15 cellular contexts compared by ENCODE assay signal in genomic region chr15:55740981-55741591, GRCh38. TPM values are rescaled to one million over a fixed set of nuclear protein-coding genes. Genes with fewer than 3 reads are reported as not detected.
DNase-seq lines count a peak whose midpoint lies in the region; ATAC-seq and TF ChIP-seq lines count a peak whose summit lies in the region.
"Had no signal": no experiment of that assay in that cellular context is flagged by ENCODE, and none has a peak within 500 bp of the region (broad histone marks: within the 10 kb centered on the region; RNA-seq: fewer than 3 reads in every experiment).

No MANE protein-coding gene starts in this region.

- H3K4me3 Mint-ChIP-seq in T-helper 2 cell treated with Interferon-gamma antibody and Interleukin-4, amounts not matched to agents 5 μg/mL and 100 μg/mL, for 36 hours: no peak overlapping the region
- H3K4me3 Mint-ChIP-seq: dendritic cell treated with granulocyte-macrophage colony-stimulating factor and Interleukin-4, amounts not matched to agents 40 ng/mL and 50 ng/mL, for 4 days had no signal

- CTCF ChIA-PET in SK-N-SH (lab: Yijun Ruan, JAX): interaction anchor here (0.8 to 1.6 kb wide), 3 partner anchors 16 to 93 kb away, joined by 3 to 5 read pairs (median 3); no protein-coding TSS in a partner anchor

- H3K27ac ChIP-seq in SK-N-SH (ENCODE audit: low read depth in 2 of 2, low read length in 1 of 2): peak overlapping the region in 1 of 2 experiments; percentile 94; a peak in 1 of 4 replicates
- no peak overlapping the region for H3K27ac ChIP-seq in brain microvascular endothelial cell
- no peak overlapping the region for H3K27ac ChIP-seq in lung (ENCODE audit: low read depth in 1 of 2, low read length in 1 of 2)
- H3K27ac ChIP-seq in upper lobe of left lung: peak overlapping the region; percentile 43 to 88 (median 82)
- H3K27ac ChIP-seq: HL-60 had no signal

- in situ Hi-C loops in brain microvascular endothelial cell (cut with HindIII; ENCODE audit: low pct_ligation_motif_present, low sequenced_read_pairs): no loop called here

- 0 out of 2 replicates have a peak overlapping the region, but pooled peaks have one; percentile 95 for H2AFZ ChIP-seq in SK-N-SH (ENCODE audit: low read depth)

- TF ChIP-seq EP300 in SK-N-SH (IDR thresholded peaks at IDR 0.05; ENCODE audit: borderline replicate concordance in 1 of 2, low read depth in 1 of 2, low read length in 1 of 2): no peak
- TF ChIP-seq EP300 in upper lobe of left lung (IDR thresholded peaks at IDR 0.05): no peak

- no peak for TF ChIP-seq RAD21 in SK-N-SH (IDR thresholded peaks at IDR 0.05; ENCODE audit: low read length)

- H3K4me1 Mint-ChIP-seq in T-helper 2 cell treated with Interferon-gamma antibody and Interleukin-4, amounts not matched to agents 5 μg/mL and 100 μg/mL, for 36 hours (ENCODE audit: low read depth): no peaks in the 10 kb centered on the region

- no peak for ATAC-seq in SK-N-SH treated with all-trans-retinoic acid at 6 μM for 48 hours
- no peak for ATAC-seq in lung (ENCODE audit: insufficient read depth, low FRiP score)
- no peak for ATAC-seq in upper lobe of left lung (ENCODE audit: low FRiP score in 2 of 2)
- ATAC-seq: activated CD4-positive, CD25-positive, alpha-beta regulatory T cell treated with anti-CD3 and anti-CD28 coated beads, Interleukin-2, amount 50 U/mL, for 24 hours had no signal

- no peak overlapping the region for H3K27ac Mint-ChIP-seq in T-helper 2 cell treated with Interferon-gamma antibody and Interleukin-4, amounts not matched to agents 5 μg/mL and 100 μg/mL, for 36 hours
- H3K27ac Mint-ChIP-seq: dendritic cell treated with granulocyte-macrophage colony-stimulating factor and Interleukin-4, amounts not matched to agents 40 ng/mL and 50 ng/mL, for 4 days had no signal

- H3K4me1 ChIP-seq in SK-N-SH (ENCODE audit: control insufficient read depth in 1 of 2, insufficient read depth in 2 of 2, low read depth in 1 of 2, low read length in 1 of 2) (peaks cover 11 to 30% of the 10 kb centered on the region in 2 experiments), lung (ENCODE audit: control insufficient read depth in 2 of 2, insufficient read depth in 2 of 2, low read length in 2 of 2) (no peaks in the 10 kb centered on the region), upper lobe of left lung (peaks cover 9 to 30% (median 15%) of the 10 kb centered on the region in 4 donors)

- no peaks in the 10 kb centered on the region for H3K36me3 Mint-ChIP-seq in T-helper 2 cell treated with Interferon-gamma antibody and Interleukin-4, amounts not matched to agents 5 μg/mL and 100 μg/mL, for 36 hours (ENCODE audit: low read depth)

- TF ChIP-seq CTCF in SK-N-SH (IDR thresholded peaks at IDR 0.05): no peak
- no peak for TF ChIP-seq CTCF in brain microvascular endothelial cell (IDR thresholded peaks at IDR 0.05; ENCODE audit: low read depth, low read length, missing control alignments)
- no peak for TF ChIP-seq CTCF in lung (IDR thresholded peaks at IDR 0.05; ENCODE audit: control extremely low read depth, extremely low read depth)
- TF ChIP-seq CTCF in upper lobe of left lung (IDR thresholded peaks at IDR 0.05): no peak

- peak overlapping the region; percentile 75; the same call in 1 of the 2 replicates for H3K9ac ChIP-seq in SK-N-SH

- peaks cover 0 to 5% of the 10 kb centered on the region in 2 experiments for H3K36me3 ChIP-seq in SK-N-SH (replicated peaks in 1 of 2; ENCODE audit: control insufficient read depth in 1 of 2, insufficient read depth in 2 of 2, low read length in 1 of 2)
- no peaks in the 10 kb centered on the region for H3K36me3 ChIP-seq in brain microvascular endothelial cell (replicated peaks)
- no peaks in the 10 kb centered on the region for H3K36me3 ChIP-seq in lung (ENCODE audit: control insufficient read depth in 2 of 2, insufficient read depth in 2 of 2, low read length in 2 of 2)
- no peaks in the 10 kb centered on the region for H3K36me3 ChIP-seq in upper lobe of left lung

- H3K27me3 ChIP-seq in SK-N-SH (ENCODE audit: insufficient read depth) (no peaks in the 10 kb centered on the region), brain microvascular endothelial cell (replicated peaks) (no peaks in the 10 kb centered on the region), lung (ENCODE audit: control insufficient read depth, insufficient read depth) (no peaks in the 10 kb centered on the region), upper lobe of left lung (peaks cover 0 to 14% (median 2%) of the 10 kb centered on the region in 4 donors)

- 62% methylated on average over 9 of the region's 9 CpGs for WGBS in SK-N-SH (ENCODE audit: low lambda C conversion rate)
- WGBS in lung, 2 donors: 29 to 34% methylated on average over 9 of the region's 9 CpGs
- WGBS in upper lobe of left lung, 2 donors: 27 to 29% methylated on average over 9 of the region's 9 CpGs

- H4K20me1 ChIP-seq in SK-N-SH (ENCODE audit: insufficient read depth): no peaks in the 10 kb centered on the region

- H3K4me3 ChIP-seq in SK-N-SH (ENCODE audit: low read depth in 2 of 2, low read length in 1 of 2) (peak overlapping the region; percentile 86 to 91; a peak in 3 of 4 replicates), brain microvascular endothelial cell (ENCODE audit: low read depth, low read length) (peak overlapping the region; percentile 72), lung (peak overlapping the region; percentile 32), upper lobe of left lung (peak overlapping the region in 3 of 4 donors; percentile 68 to 96 (median 75))

- H3K9me3 Mint-ChIP-seq in T-helper 2 cell treated with Interferon-gamma antibody and Interleukin-4, amounts not matched to agents 5 μg/mL and 100 μg/mL, for 36 hours: no peaks in the 10 kb centered on the region
- H3K9me3 Mint-ChIP-seq: dendritic cell treated with granulocyte-macrophage colony-stimulating factor and Interleukin-4, amounts not matched to agents 40 ng/mL and 50 ng/mL, for 4 days had no signal

- peaks cover 32% of the 10 kb centered on the region for H3K79me2 ChIP-seq in SK-N-SH (ENCODE audit: insufficient read depth)

- H3K9me2 ChIP-seq in SK-N-SH: no peaks in the 10 kb centered on the region

- peak overlapping the region; percentile 89 for H3K4me2 ChIP-seq in SK-N-SH

- no peaks in the 10 kb centered on the region for H3K9me3 ChIP-seq in SK-N-SH
- no peaks in the 10 kb centered on the region for H3K9me3 ChIP-seq in lung (ENCODE audit: control insufficient read depth in 2 of 2, insufficient read depth in 1 of 2, low read length in 1 of 2)
- H3K9me3 ChIP-seq in upper lobe of left lung: no peaks in the 10 kb centered on the region

- H3K27me3 Mint-ChIP-seq in T-helper 2 cell treated with Interferon-gamma antibody and Interleukin-4, amounts not matched to agents 5 μg/mL and 100 μg/mL, for 36 hours (ENCODE audit: low read depth): peaks cover 45% of the 10 kb centered on the region

- H3F3A ChIP-seq in SK-N-SH (replicated peaks; ENCODE audit: insufficient read depth): peaks cover 12% of the 10 kb centered on the region

- DNase-seq in SK-N-SH (no peak), brain microvascular endothelial cell (no peak), lung (ENCODE audit: low spot score) (no peak), upper lobe of left lung (no peak), islet precursor cell (no peak), Ammon's horn (ENCODE audit: low spot score) (no peak)
- no peak for DNase-seq in T-helper 2 cell treated with Interferon-gamma antibody and Interleukin-4, amounts not matched to agents 5 μg/mL and 100 μg/mL, for 36 hours (ENCODE audit: low spot score)
- DNase-seq: ACHN, NCI-H2029, occipital lobe, RPMI8226 had no signal

- TF ChIP-seq POLR2A in upper lobe of left lung (IDR thresholded peaks at IDR 0.05): no peak

- POLR2A ChIA-PET in SK-N-SH (lab: Yijun Ruan, JAX): no interaction called here

TF ChIP-seq in SK-N-SH, 30 proteins besides CTCF, POLR2A, EP300 and RAD21 (continues in another document):
- TF ChIP-seq SIN3A (IDR thresholded peaks at IDR 0.05; ENCODE audit: borderline replicate concordance, low read depth, low read length) (no peak), TCF12 (IDR thresholded peaks at IDR 0.05) (no peak)
- TF ChIP-seq, protein P1, sequence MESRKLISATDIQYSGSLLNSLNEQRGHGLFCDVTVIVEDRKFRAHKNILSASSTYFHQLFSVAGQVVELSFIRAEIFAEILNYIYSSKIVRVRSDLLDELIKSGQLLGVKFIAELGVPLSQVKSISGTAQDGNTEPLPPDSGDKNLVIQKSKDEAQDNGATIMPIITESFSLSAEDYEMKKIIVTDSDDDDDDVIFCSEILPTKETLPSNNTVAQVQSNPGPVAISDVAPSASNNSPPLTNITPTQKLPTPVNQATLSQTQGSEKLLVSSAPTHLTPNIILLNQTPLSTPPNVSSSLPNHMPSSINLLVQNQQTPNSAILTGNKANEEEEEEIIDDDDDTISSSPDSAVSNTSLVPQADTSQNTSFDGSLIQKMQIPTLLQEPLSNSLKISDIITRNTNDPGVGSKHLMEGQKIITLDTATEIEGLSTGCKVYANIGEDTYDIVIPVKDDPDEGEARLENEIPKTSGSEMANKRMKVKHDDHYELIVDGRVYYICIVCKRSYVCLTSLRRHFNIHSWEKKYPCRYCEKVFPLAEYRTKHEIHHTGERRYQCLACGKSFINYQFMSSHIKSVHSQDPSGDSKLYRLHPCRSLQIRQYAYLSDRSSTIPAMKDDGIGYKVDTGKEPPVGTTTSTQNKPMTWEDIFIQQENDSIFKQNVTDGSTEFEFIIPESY (IDR thresholded peaks at IDR 0.05; ENCODE audit: borderline replicate concordance, low read depth): no peak

TF ChIP-seq in SK-N-SH treated with all-trans-retinoic acid at 6 μM for 48 hours, 23 proteins besides CTCF, POLR2A, EP300 and RAD21 (continues in another document):
- TF ChIP-seq TOX (CRISPR knock-in tag; IDR thresholded peaks at IDR 0.05; ENCODE audit: borderline replicate concordance): no peak
- TF ChIP-seq ZC3H10 (CRISPR knock-in tag; IDR thresholded peaks at IDR 0.05): no peak
- no peak for TF ChIP-seq ARNTL (CRISPR knock-in tag; IDR thresholded peaks at IDR 0.05; ENCODE audit: borderline replicate concordance, low read depth)
- no peak for TF ChIP-seq ZNF8 (CRISPR knock-in tag; IDR thresholded peaks at IDR 0.05)
- TF ChIP-seq ISL1 (CRISPR knock-in tag; IDR thresholded peaks at IDR 0.05): no peak
- no peak for TF ChIP-seq ESRRG (CRISPR knock-in tag; IDR thresholded peaks at IDR 0.05)
- no peak for TF ChIP-seq ZNF70 (CRISPR knock-in tag; IDR thresholded peaks at IDR 0.05)

RNA-seq across cellular contexts. Expression of gene PRTG, which starts 1.9 kb away (rescaled TPM):
- polyA plus RNA-seq in SK-N-SH (2012; rRNA removed): 3.0 and 3.6 TPM in 2 replicates
- polyA plus RNA-seq in SK-N-SH (2012; cell fraction: cytosol; rRNA removed): 4.3 TPM in 2 replicates
- 5.7 and 6.0 TPM in 2 replicates for polyA plus RNA-seq in SK-N-SH (2012; cell fraction: nucleus; rRNA removed)
- total RNA-seq in lung: 10 to 100 TPM; 11.7 to 21.9 TPM
- polyA plus RNA-seq in lung: 1 to 10 TPM in 1 of 2 donors, under 1 TPM in 1; 0.68 to 2.8 TPM
- total RNA-seq in upper lobe of left lung: 10 to 100 TPM in 4 of 6 donors, 1 to 10 TPM in 2; 5.9 to 50.6 (median 17.6) TPM

Comparison
In these comparisons a context has a peak if more than half of its experiments do, and no peak if none do; other contexts are left out.
1. H3K27ac ChIP-seq: peak in upper lobe of left lung (4 of 4); none in brain microvascular endothelial cell (single experiment) and lung (0 of 2).
2. H3K4me3 ChIP-seq: peak in every context shown above with its lines; median percentile 88 in SK-N-SH; 75 in upper lobe of left lung; 72 in brain microvascular endothelial cell; 32 in lung.